ENCODE assay signal across 9 cellular contexts in the genomic region with DNA sequence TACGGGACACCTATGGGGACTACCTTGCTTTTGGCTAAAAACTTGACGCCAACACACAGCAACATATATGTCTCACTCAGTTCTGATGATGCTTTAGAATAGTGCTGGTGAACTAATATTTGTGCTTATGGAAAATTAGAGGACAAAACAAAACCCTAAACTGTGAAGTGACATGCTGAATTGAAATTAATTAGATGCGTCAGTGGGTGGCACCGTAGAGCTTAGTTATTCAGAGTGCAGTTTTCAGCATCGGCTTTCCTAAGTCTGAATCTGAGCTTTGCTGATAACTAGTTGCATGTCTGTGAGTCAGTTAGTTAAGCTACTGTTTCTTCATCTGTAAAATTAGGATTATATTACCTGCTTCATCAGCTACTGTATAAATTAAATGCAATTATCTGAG.
DNase-seq lines count a peak whose midpoint lies in the region; ATAC-seq, FAIRE-seq and TF ChIP-seq lines count a peak whose summit lies in the region.
"Had no signal": no experiment of that assay in that cellular context is flagged by ENCODE, and none has a peak within 500 bp of the region (broad histone marks: within the 10 kb centered on the region; RNA-seq: fewer than 3 reads in every experiment).

No MANE protein-coding gene starts in this region.

- DNase-seq in DMS 273 (lab: John Stamatoyannopoulos, UW; ENCODE audit: unreplicated experiment), result peak; percentile 44
- no peak for DNase-seq in Panc1 (ENCODE audit: low read depth, low spot score)
- no peak for DNase-seq in kidney
- no peak for DNase-seq in activated CD4-positive, CD25-positive, alpha-beta regulatory T cell treated with anti-CD3 and anti-CD28 coated beads, Interleukin-2, amount 50 U/mL, for 72 hours
- no peak for DNase-seq in activated T-cell treated with anti-CD3 and anti-CD28 coated beads, Interleukin-2, amount 50 U/mL, for 1 hour
- no peak for DNase-seq in lower leg skin (ENCODE audit: low spot score in 2 of 2)
- DNase-seq: activated naive CD8-positive, alpha-beta T cell treated with anti-CD3 and anti-CD28 coated beads, Interleukin-2, amount 10 ng/mL, durations not matched to agents 7 days and 5 days had no signal

- no peak overlapping the region for H3K9ac ChIP-seq in kidney (ENCODE audit: low read length in 2 of 2)

- H3K27ac ChIP-seq in Panc1 (ENCODE audit: low read length) (no peak overlapping the region), kidney (ENCODE audit: low read depth in 2 of 2, low read length in 2 of 2) (no peak overlapping the region)

- TF ChIP-seq CTCF in Panc1 (IDR thresholded peaks at IDR 0.05) (peak; percentile 30; the same call in 1 of the 2 replicates), kidney (IDR thresholded peaks at IDR 0.05; ENCODE audit: borderline replicate concordance, extremely low read depth, insufficient read depth) (peak; percentile 38), lower leg skin (IDR thresholded peaks at IDR 0.05) (no peak)

- H3K9me3 ChIP-seq in Panc1 (ENCODE audit: control insufficient read depth, insufficient read depth, low read depth, low read length) (no peaks in the 10 kb centered on the region), kidney (ENCODE audit: control insufficient read depth in 1 of 2, low read length in 2 of 2) (no peaks in the 10 kb centered on the region)

- no TSS peak for BruUV-seq in Panc1 (replicated peaks; lab: Mats Ljungman, UMichigan)

- POLR2A ChIA-PET in Panc1 (lab: Charles Lee), result no interaction called here

- no peak for FAIRE-seq in kidney (lab: Jason Lieb, UNC)

- CTCF ChIA-PET in Panc1 (lab: Charles Lee), result no interaction called here

- H3K4me1 ChIP-seq in Panc1 (ENCODE audit: control insufficient read depth, insufficient read depth, low read length) (no peaks in the 10 kb centered on the region), kidney (ENCODE audit: control insufficient read depth in 1 of 2, insufficient read depth in 1 of 2, low read depth in 1 of 2, low read length in 2 of 2) (no peaks in the 10 kb centered on the region)

- ATAC-seq in GM21786 (IDR thresholded peaks at IDR 0.05; ENCODE audit: unreplicated experiment) (peak; percentile 73), Panc1 (no peak), HG03571 (IDR thresholded peaks at IDR 0.05; ENCODE audit: unreplicated experiment) (no peak)

- H3K36me3 ChIP-seq in Panc1 (ENCODE audit: control insufficient read depth, insufficient read depth, low read length) (no peaks in the 10 kb centered on the region), kidney (ENCODE audit: control insufficient read depth in 1 of 2, insufficient read depth in 2 of 2, low read length in 2 of 2) (no peaks in the 10 kb centered on the region)

- in situ Hi-C loops in Panc1 (cut with HindIII; ENCODE audit: low pct_unique_long_range_greater_than_20kb, low sequenced_read_pairs), result no loop called here

- no peaks in the 10 kb centered on the region for H3K27me3 ChIP-seq in Panc1 (ENCODE audit: control insufficient read depth, insufficient read depth, low read length)

- no peak overlapping the region for H3K4me3 ChIP-seq in Panc1 (ENCODE audit: low read depth in 2 of 2, low read length in 2 of 2)
- H3K4me3 ChIP-seq in kidney (ENCODE audit: low read length in 2 of 2), result no peak overlapping the region
- no peak overlapping the region for H3K4me3 ChIP-seq in lower leg skin (ENCODE audit: low read depth, poor library complexity, severe bottlenecking)

- WGBS in lower leg skin, 2 donors, result 54 to 59% methylated on average over 5 of the region's 5 CpGs

- no peak for TF ChIP-seq POLR2A in lower leg skin (IDR thresholded peaks at IDR 0.05)

- intact Hi-C loops in Panc1 (cut with micrococcal nuclease; ENCODE audit: unreplicated experiment), result no loop called here
- intact Hi-C loops in kidney (cut with DNase I), result no loop called here
- intact Hi-C loops in lower leg skin (cut with DNase I; ENCODE audit: low total_unique reads), result no loop called here

Comparison
In these comparisons a context has a peak if more than half of its experiments do, and no peak if none do; other contexts are left out.
1. CTCF ChIP-seq: peak in Panc1 (single experiment) and kidney (single experiment); none in lower leg skin (0 of 3).